ENCODE assay signal across 13 cellular contexts in the genomic region with DNA sequence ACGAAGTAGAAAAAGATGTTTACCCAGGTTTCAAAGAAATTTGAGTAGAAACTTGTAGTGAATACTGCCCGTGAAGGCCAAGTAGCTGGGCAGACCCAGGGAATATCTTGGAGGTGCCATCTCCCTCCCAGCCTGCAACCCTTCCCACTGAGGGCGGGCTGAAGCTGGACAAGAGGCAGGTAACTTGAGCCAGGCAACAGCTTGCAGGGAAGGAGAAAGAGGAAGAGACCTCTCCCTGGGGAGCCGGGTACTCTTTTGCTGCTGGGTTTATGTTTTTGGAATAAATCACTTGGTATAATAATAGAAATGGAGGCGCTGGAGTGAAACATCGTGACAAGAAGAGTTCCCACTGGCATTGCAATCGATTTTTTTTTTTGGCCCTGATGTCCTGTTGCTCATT. TPM values are rescaled to one million over a fixed set of nuclear protein-coding genes. Genes with fewer than 3 reads are reported as not detected.
DNase-seq lines count a peak whose midpoint lies in the region.
"Had no signal": no experiment of that assay in that cellular context is flagged by ENCODE, and none has a peak within 500 bp of the region (broad histone marks: within the 10 kb centered on the region; RNA-seq: fewer than 3 reads in every experiment).

No MANE protein-coding gene starts in this region.

- H3K27me3 ChIP-seq in SJCRH30 = peaks cover 23% of the 10 kb centered on the region
- peaks cover 0 to 77% (median 0%) of the 10 kb centered on the region in 3 experiments for H3K27me3 ChIP-seq in neuronal stem cell (ENCODE audit: control insufficient read depth in 3 of 3, insufficient read depth in 3 of 3, low read depth in 1 of 3, low read length in 3 of 3)

- H3K36me3 ChIP-seq in SJCRH30 (no peaks in the 10 kb centered on the region), neuronal stem cell (replicated peaks in 1 of 2; ENCODE audit: control insufficient read depth in 2 of 2, insufficient read depth in 2 of 2, low read length in 2 of 2) (no peaks in the 10 kb centered on the region)

- no peak overlapping the region for H3K18ac ChIP-seq in neuronal stem cell (ENCODE audit: low read length)

- H2BK12ac ChIP-seq in neuronal stem cell (ENCODE audit: low read length) = no peak overlapping the region

- H2AK5ac ChIP-seq in neuronal stem cell (ENCODE audit: low read depth, low read length) = no peak overlapping the region

- H3K23ac ChIP-seq in neuronal stem cell (ENCODE audit: low read depth, low read length, poor library complexity) = no peak overlapping the region

- H3K4me2 ChIP-seq in neuronal stem cell (ENCODE audit: insufficient read depth, low read length, poor library complexity, severe bottlenecking) = no peak overlapping the region

- H3K9me3 ChIP-seq in SJCRH30 (replicated peaks) (no peaks in the 10 kb centered on the region), neuronal stem cell (replicated peaks in 1 of 2; ENCODE audit: control insufficient read depth in 2 of 2, insufficient read depth in 1 of 2, low read depth in 1 of 2, low read length in 2 of 2) (no peaks in the 10 kb centered on the region)

- DNase-seq in DMS79 treated with DMSO at 0.1 percent for 48 hours (lab: John Stamatoyannopoulos, UW) (peak; percentile 27), DMS79 (lab: John Stamatoyannopoulos, UW) (no peak), NCI-H2029 (lab: John Stamatoyannopoulos, UW) (peak; percentile 18), NCI-H524 treated with DMSO at 0.1 percent for 48 hours (lab: John Stamatoyannopoulos, UW) (peak; percentile 71), iPS-NIHi11 (ENCODE audit: low spot score) (peak; percentile 42), SJCRH30 (no peak), NOMO-1 (lab: John Stamatoyannopoulos, UW; ENCODE audit: unreplicated experiment in 2 of 2) (no peak), neuronal stem cell (ENCODE audit: low spot score) (no peak)
- DNase-seq: DMS53; GDM1; NK-92 treated with Interleukin-12 subunit alpha and Interleukin-12 subunit beta, amount 100 ng/mL, for 24 hours had no signal

- H3K14ac ChIP-seq in neuronal stem cell (ENCODE audit: low read length) = no peak overlapping the region

- no peaks in the 10 kb centered on the region for H3K4me1 ChIP-seq in SJCRH30
- H3K4me1 ChIP-seq in neuronal stem cell (ENCODE audit: control insufficient read depth in 2 of 2, insufficient read depth in 1 of 2, low read depth in 1 of 2, low read length in 2 of 2) = peaks cover 0 to 6% of the 10 kb centered on the region in 2 donors

- no peak overlapping the region for H2BK120ac ChIP-seq in neuronal stem cell (ENCODE audit: low read depth, low read length)

- H4K91ac ChIP-seq in neuronal stem cell (ENCODE audit: low read depth, low read length, poor library complexity) = no peak overlapping the region

- H2AFZ ChIP-seq in neuronal stem cell (ENCODE audit: low read length) = no peak overlapping the region

- no peak overlapping the region for H3K4me3 ChIP-seq in SJCRH30
- H3K4me3 ChIP-seq in neuronal stem cell (ENCODE audit: low read length in 2 of 2) = no peak overlapping the region

- H2BK5ac ChIP-seq in neuronal stem cell (ENCODE audit: low read length) = no peak overlapping the region

- peaks cover 2% of the 10 kb centered on the region for H3K79me1 ChIP-seq in neuronal stem cell (ENCODE audit: low read depth, low read length)

- no CpG with 5 or more reads among the region's 7 CpGs for WGBS in neuronal stem cell (ENCODE audit: extremely low coverage in 2 of 2, insufficient read length in 2 of 2, insufficient replicate concordance in 1 of 2), 2 donors

- H2BK15ac ChIP-seq in neuronal stem cell (ENCODE audit: low read length) = no peak overlapping the region

- no peak overlapping the region for H3K9ac ChIP-seq in neuronal stem cell (ENCODE audit: low read depth, low read length, poor library complexity)

- H3K4ac ChIP-seq in neuronal stem cell (ENCODE audit: low read length) = no peak overlapping the region

- no peak overlapping the region for H4K8ac ChIP-seq in neuronal stem cell (ENCODE audit: low read depth, low read length)

- no peak overlapping the region for H3K27ac ChIP-seq in SJCRH30
- no peak overlapping the region for H3K27ac ChIP-seq in neuronal stem cell (replicated peaks; ENCODE audit: low read length)
- H3K27ac ChIP-seq: 22Rv1, RWPE1 had no signal

RNA-seq across cellular contexts. Expression of a gene that starts 49.4 kb away (rescaled TPM):
- 152 and 155 TPM in 2 replicates for total RNA-seq in SJCRH30 (2014; rRNA removed; shearing (Covaris generic))
- polyA plus RNA-seq in neuronal stem cell (2013, experiment 1 of 2) = 40.3 TPM
- polyA plus RNA-seq in neuronal stem cell (2013, experiment 2 of 2) = 41.3 TPM

Comparison
In these comparisons a context has a peak if more than half of its experiments do, and no peak if none do; other contexts are left out.
1. DNase-seq: peak in DMS79 treated with DMSO at 0.1 percent for 48 hours (single experiment), NCI-H2029 (single experiment), NCI-H524 treated with DMSO at 0.1 percent for 48 hours (single experiment) and iPS-NIHi11 (single experiment); none in DMS79 (single experiment), SJCRH30 (0 of 2), NOMO-1 (0 of 2) and neuronal stem cell (single experiment).